Comparison of ENCODE assay signal across 32 cellular contexts in genomic region chr15:23588268-23588667, GRCh38. TPM values are rescaled to one million over a fixed set of nuclear protein-coding genes. Genes with fewer than 3 reads are reported as not detected.
"Had no signal": no experiment of that assay in that cellular context is flagged by ENCODE, and none has a peak within 500 bp of the region (broad histone marks: within the 10 kb centered on the region; RNA-seq: fewer than 3 reads in every experiment).

No MANE protein-coding gene starts in this region.

- H3K4me1 Mint-ChIP-seq: activated B cell treated with CpG ODN at 0.5 μM for 24 hours; activated CD4-positive, alpha-beta memory T cell treated with anti-CD3 and anti-CD28 coated beads, Interleukin-2, amount 10 ng/mL, durations not matched to agents 7 days and 5 days; activated CD4-positive, alpha-beta T cell treated with anti-CD3 and anti-CD28 coated beads, Interleukin-2, amount 10 ng/mL, durations not matched to agents 7 days and 5 days; activated naive CD4-positive, alpha-beta T cell treated with anti-CD3 and anti-CD28 coated beads, Interleukin-2, amount 10 ng/mL, durations not matched to agents 7 days and 5 days; activated naive CD8-positive, alpha-beta T cell treated with anti-CD3 and anti-CD28 coated beads, Interleukin-2, amount 10 ng/mL, durations not matched to agents 7 days and 5 days; central memory CD8-positive, alpha-beta T cell; T-helper 17 cell had no signal

- H3K27me3 ChIP-seq: brain microvascular endothelial cell, foreskin keratinocyte, gastrocnemius medialis had no signal

- H3K4me3 ChIP-seq: coronary artery, dorsolateral prefrontal cortex, gastrocnemius medialis had no signal

- ATAC-seq: activated CD4-positive, CD25-positive, alpha-beta regulatory T cell treated with anti-CD3 and anti-CD28 coated beads, Interleukin-2, amount 50 U/mL, for 24 hours; activated naive CD4-positive, alpha-beta T cell treated with anti-CD3 and anti-CD28 coated beads, Interleukin-2, amount 50 U/mL, for 72 hours; activated T-cell treated with anti-CD3 and anti-CD28 coated beads, Interleukin-2, amount 50 U/mL, for 72 hours; esophagus mucosa; foreskin keratinocyte; gastrocnemius medialis; T-helper 17 cell had no signal

- H3K4me1 ChIP-seq: foreskin keratinocyte, gastrocnemius medialis had no signal

- H3K27me3 Mint-ChIP-seq: activated B cell treated with CpG ODN at 0.5 μM for 24 hours; activated CD4-positive, alpha-beta memory T cell treated with anti-CD3 and anti-CD28 coated beads, Interleukin-2, amount 10 ng/mL, durations not matched to agents 7 days and 5 days; activated CD4-positive, alpha-beta T cell treated with anti-CD3 and anti-CD28 coated beads, Interleukin-2, amount 10 ng/mL, durations not matched to agents 7 days and 5 days; activated naive CD4-positive, alpha-beta T cell treated with anti-CD3 and anti-CD28 coated beads, Interleukin-2, amount 10 ng/mL, durations not matched to agents 7 days and 5 days; activated naive CD8-positive, alpha-beta T cell treated with anti-CD3 and anti-CD28 coated beads, Interleukin-2, amount 10 ng/mL, durations not matched to agents 7 days and 5 days; activated T-cell treated with anti-CD3 and anti-CD28 coated beads, Interleukin-2, amount 50 U/mL, for 24 hours; central memory CD8-positive, alpha-beta T cell; dendritic cell treated with granulocyte-macrophage colony-stimulating factor and Interleukin-4, amounts not matched to agents 40 ng/mL and 50 ng/mL, for 4 days; T-helper 17 cell had no signal

- H3K36me3 Mint-ChIP-seq: activated naive CD4-positive, alpha-beta T cell treated with anti-CD3 and anti-CD28 coated beads, Interleukin-2, amount 10 ng/mL, durations not matched to agents 7 days and 5 days; activated naive CD4-positive, alpha-beta T cell treated with anti-CD3 and anti-CD28 coated beads, Interleukin-2, amount 50 U/mL, for 72 hours; activated naive CD8-positive, alpha-beta T cell treated with anti-CD3 and anti-CD28 coated beads, Interleukin-2, amount 10 ng/mL, durations not matched to agents 7 days and 5 days had no signal

- FAIRE-seq: astrocyte, bronchial epithelial cell had no signal

- H3K9me3 Mint-ChIP-seq: activated CD4-positive, alpha-beta memory T cell treated with anti-CD3 and anti-CD28 coated beads, Interleukin-2, amount 10 ng/mL, durations not matched to agents 7 days and 5 days; activated naive CD4-positive, alpha-beta T cell treated with anti-CD3 and anti-CD28 coated beads, Interleukin-2, amount 10 ng/mL, durations not matched to agents 7 days and 5 days; activated naive CD8-positive, alpha-beta T cell treated with anti-CD3 and anti-CD28 coated beads, Interleukin-2, amount 10 ng/mL, durations not matched to agents 7 days and 5 days; activated T-cell treated with anti-CD3 and anti-CD28 coated beads, Interleukin-2, amount 50 U/mL, for 24 hours; central memory CD8-positive, alpha-beta T cell; dendritic cell treated with granulocyte-macrophage colony-stimulating factor and Interleukin-4, amounts not matched to agents 40 ng/mL and 50 ng/mL, for 4 days; T-helper 2 cell treated with Interferon-gamma antibody and Interleukin-4, amounts not matched to agents 5 μg/mL and 100 μg/mL, for 36 hours had no signal

- DNase-seq: activated B cell treated with CpG ODN at 0.5 μM for 24 hours; activated CD4-positive, alpha-beta memory T cell treated with anti-CD3 and anti-CD28 coated beads, Interleukin-2, amount 10 ng/mL, durations not matched to agents 7 days and 5 days; activated CD4-positive, alpha-beta T cell treated with anti-CD3 and anti-CD28 coated beads, Interleukin-2, amount 10 ng/mL, durations not matched to agents 7 days and 5 days; activated CD4-positive, alpha-beta T cell treated with anti-CD3 and anti-CD28 coated beads, Interleukin-2, amount 50 U/mL, for 4 hours; activated CD8-positive, alpha-beta memory T cell treated with anti-CD3 and anti-CD28 coated beads, Interleukin-2, amount 50 U/mL, for 48 hours; activated gamma-delta T cell; activated naive CD4-positive, alpha-beta T cell; activated naive CD4-positive, alpha-beta T cell treated with anti-CD3 and anti-CD28 coated beads, Interleukin-2, amount 10 ng/mL, durations not matched to agents 7 days and 5 days; activated naive CD8-positive, alpha-beta T cell treated with anti-CD3 and anti-CD28 coated beads, Interleukin-2, amount 10 ng/mL, durations not matched to agents 7 days and 5 days; activated T-cell treated with anti-CD3 and anti-CD28 coated beads for 4 hours; activated T-cell treated with anti-CD3 and anti-CD28 coated beads, Interleukin-2, amount 50 U/mL, for 24 hours; activated T-cell treated with anti-CD3 and anti-CD28 coated beads, Interleukin-2, amount 50 U/mL, for 72 hours; anterior cingulate cortex; brain microvascular endothelial cell; dorsolateral prefrontal cortex; effector memory CD4-positive, alpha-beta T cell; endodermal cell; foreskin keratinocyte; gastrocnemius medialis; T-helper 1 cell; T-helper 17 cell; T1000; WERI-Rb-1 had no signal

- H3K27ac ChIP-seq: brain microvascular endothelial cell, coronary artery, dorsolateral prefrontal cortex, foreskin keratinocyte, gastrocnemius medialis, WERI-Rb-1 had no signal

- H3K9me3 ChIP-seq: gastrocnemius medialis had no signal

- H3K36me3 ChIP-seq: brain microvascular endothelial cell, gastrocnemius medialis, WERI-Rb-1 had no signal

- H3K4me3 Mint-ChIP-seq: activated B cell treated with CpG ODN at 0.5 μM for 24 hours; activated CD4-positive, alpha-beta memory T cell treated with anti-CD3 and anti-CD28 coated beads, Interleukin-2, amount 10 ng/mL, durations not matched to agents 7 days and 5 days; activated CD4-positive, alpha-beta T cell treated with anti-CD3 and anti-CD28 coated beads, Interleukin-2, amount 10 ng/mL, durations not matched to agents 7 days and 5 days; activated naive CD4-positive, alpha-beta T cell treated with anti-CD3 and anti-CD28 coated beads, Interleukin-2, amount 10 ng/mL, durations not matched to agents 7 days and 5 days; activated naive CD8-positive, alpha-beta T cell treated with anti-CD3 and anti-CD28 coated beads, Interleukin-2, amount 10 ng/mL, durations not matched to agents 7 days and 5 days; activated T-cell treated with anti-CD3 and anti-CD28 coated beads, Interleukin-2, amount 50 U/mL, for 24 hours; activated T-cell treated with anti-CD3 and anti-CD28 coated beads, Interleukin-2, amount 50 U/mL, for 72 hours; central memory CD8-positive, alpha-beta T cell; dendritic cell treated with granulocyte-macrophage colony-stimulating factor and Interleukin-4, amounts not matched to agents 40 ng/mL and 50 ng/mL, for 4 days; endodermal cell; T-helper 17 cell; T-helper 2 cell treated with Interferon-gamma antibody and Interleukin-4, amounts not matched to agents 5 μg/mL and 100 μg/mL, for 36 hours had no signal

- H3K27ac Mint-ChIP-seq: activated B cell treated with CpG ODN at 0.5 μM for 24 hours; activated CD4-positive, alpha-beta memory T cell treated with anti-CD3 and anti-CD28 coated beads, Interleukin-2, amount 10 ng/mL, durations not matched to agents 7 days and 5 days; activated CD4-positive, alpha-beta T cell treated with anti-CD3 and anti-CD28 coated beads, Interleukin-2, amount 10 ng/mL, durations not matched to agents 7 days and 5 days; activated naive CD4-positive, alpha-beta T cell treated with anti-CD3 and anti-CD28 coated beads, Interleukin-2, amount 10 ng/mL, durations not matched to agents 7 days and 5 days; activated naive CD4-positive, alpha-beta T cell treated with anti-CD3 and anti-CD28 coated beads, Interleukin-2, amount 50 U/mL, for 72 hours; activated naive CD8-positive, alpha-beta T cell treated with anti-CD3 and anti-CD28 coated beads, Interleukin-2, amount 10 ng/mL, durations not matched to agents 7 days and 5 days; activated T-cell treated with anti-CD3 and anti-CD28 coated beads, Interleukin-2, amount 50 U/mL, for 24 hours; activated T-cell treated with anti-CD3 and anti-CD28 coated beads, Interleukin-2, amount 50 U/mL, for 72 hours; dendritic cell treated with granulocyte-macrophage colony-stimulating factor and Interleukin-4, amounts not matched to agents 40 ng/mL and 50 ng/mL, for 4 days; endodermal cell; T-helper 17 cell; T-helper 2 cell treated with Interferon-gamma antibody and Interleukin-4, amounts not matched to agents 5 μg/mL and 100 μg/mL, for 36 hours had no signal

RNA-seq across cellular contexts. Expression of gene MKRN3, which starts 22.8 kb away (rescaled TPM):
- total RNA-seq: astrocyte, bronchial epithelial cell, endodermal cell had no signal

RNA-seq across cellular contexts. Expression of gene MAGEL2, which starts 59.4 kb away (rescaled TPM):
- total RNA-seq: activated B cell treated with CpG ODN at 0.5 μM for 24 hours; activated CD4-positive, alpha-beta memory T cell treated with anti-CD3 and anti-CD28 coated beads, Interleukin-2, amount 10 ng/mL, durations not matched to agents 7 days and 5 days; activated CD4-positive, alpha-beta T cell treated with anti-CD3 and anti-CD28 coated beads, Interleukin-2, amount 10 ng/mL, durations not matched to agents 7 days and 5 days; activated naive CD4-positive, alpha-beta T cell treated with anti-CD3 and anti-CD28 coated beads, Interleukin-2, amount 50 U/mL, for 72 hours; activated naive CD8-positive, alpha-beta T cell treated with anti-CD3 and anti-CD28 coated beads, Interleukin-2, amount 10 ng/mL, durations not matched to agents 7 days and 5 days; activated T-cell treated with anti-CD3 and anti-CD28 coated beads, Interleukin-2, amount 50 U/mL, for 72 hours; bronchial epithelial cell; foreskin keratinocyte; T-helper 17 cell had no signal
- polyA plus RNA-seq: foreskin keratinocyte had no signal
